In genomic region chr21:26781331-26781730, GRCh38 we compare ENCODE assay signal across 26 cellular contexts.
"Had no signal": no experiment of that assay in that cellular context is flagged by ENCODE, and none has a peak within 500 bp of the region (broad histone marks: within the 10 kb centered on the region; RNA-seq: fewer than 3 reads in every experiment).

No MANE protein-coding gene starts in this region.

- DNase-seq: activated CD4-positive, alpha-beta memory T cell treated with anti-CD3 and anti-CD28 coated beads, Interleukin-2, amount 10 ng/mL, durations not matched to agents 7 days and 5 days; activated CD4-positive, alpha-beta T cell treated with anti-CD3 and anti-CD28 coated beads, Interleukin-2, amount 10 ng/mL, durations not matched to agents 7 days and 5 days; activated CD4-positive, CD25-positive, alpha-beta regulatory T cell; activated naive CD4-positive, alpha-beta T cell treated with anti-CD3 and anti-CD28 coated beads, Interleukin-2, amount 50 U/mL, for 16 hours; activated naive CD8-positive, alpha-beta T cell treated with anti-CD3 and anti-CD28 coated beads, Interleukin-2, amount 10 ng/mL, durations not matched to agents 7 days and 5 days; activated T-cell treated with anti-CD3 and anti-CD28 coated beads for 4 hours; adrenal gland; Karpas-422; MM.1S; NCI-H1105; NCI-H1436; NCI-H1694 treated with DMSO at 0.1 percent for 48 hours; NCI-H2029 treated with DMSO at 0.1 percent for 48 hours; NCI-H345; NCI-H510A; NCI-H526 treated with DMSO at 0.1 percent for 48 hours; NCI-H82; OCI-M1; Peyer's patch; Right ventricle myocardium superior; SJCRH30; SK-N-SH; T-helper 1 cell had no signal

- H3K27me3 ChIP-seq: adrenal gland, Peyer's patch, SJCRH30 had no signal

- H3K9me3 ChIP-seq: adrenal gland, Peyer's patch, SK-N-SH had no signal

- H3K36me3 ChIP-seq: adrenal gland, Peyer's patch, SJCRH30 had no signal

- H3K9ac ChIP-seq: SK-N-SH had no signal

- ATAC-seq: K562 had no signal

- H3K4me3 ChIP-seq: adrenal gland, K562, Peyer's patch, SJCRH30 had no signal

- H3K4me1 ChIP-seq: adrenal gland, Peyer's patch had no signal

- H3K27ac ChIP-seq: Peyer's patch, RWPE1, SJCRH30, VCaP had no signal
